Comparison of ENCODE assay signal across 8 cellular contexts in the genomic region with DNA sequence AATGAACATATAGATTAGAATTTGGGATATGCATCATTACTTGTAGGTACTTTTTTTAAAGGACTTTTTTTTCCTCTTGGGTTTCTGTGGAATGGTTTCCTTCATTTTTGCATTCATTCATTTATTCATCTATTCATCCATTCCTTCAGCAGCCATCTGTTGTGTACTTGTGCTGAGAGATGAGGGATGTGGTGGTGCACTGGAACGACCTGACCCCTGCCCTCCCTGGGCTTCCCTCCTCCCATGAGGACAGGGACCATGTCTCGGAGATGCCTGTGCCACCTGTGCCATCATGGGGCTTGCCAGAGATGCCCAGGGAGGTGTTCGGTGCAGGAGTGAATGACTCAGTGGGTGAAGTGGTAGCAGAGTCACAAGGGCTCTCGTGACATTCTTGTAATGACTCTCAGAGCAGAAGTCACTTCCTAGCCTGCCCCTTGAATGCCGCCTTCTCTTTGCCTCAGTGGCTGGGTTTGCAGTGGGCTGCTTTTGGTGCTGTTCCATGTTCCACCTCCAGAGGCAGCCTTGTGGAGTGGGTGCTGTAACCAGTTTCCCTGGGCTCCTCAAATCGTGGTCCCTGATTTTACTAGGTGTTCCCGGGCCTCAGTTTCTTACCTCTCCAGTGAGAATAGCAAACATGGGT. TPM values are rescaled to one million over a fixed set of nuclear protein-coding genes. Genes with fewer than 3 reads are reported as not detected.
DNase-seq lines count a peak whose midpoint lies in the region; ATAC-seq, FAIRE-seq and TF ChIP-seq lines count a peak whose summit lies in the region.

No MANE protein-coding gene starts in this region.

- H3K9me3 Mint-ChIP-seq in activated T-cell treated with anti-CD3 and anti-CD28 coated beads, Interleukin-2, amount 50 U/mL, for 4 hours, result no peaks in the 10 kb centered on the region
- peaks cover 0 to 6% (median 0%) of the 10 kb centered on the region in 11 donors for H3K9me3 Mint-ChIP-seq in naive thymus-derived CD4-positive, alpha-beta T cell

- H3K4ac ChIP-seq in IMR-90 (ENCODE audit: low read depth, low read length), result peak overlapping the region; percentile 51

- no peak overlapping the region for H3K27ac ChIP-seq in IMR-90 (ENCODE audit: insufficient read depth, low read length)
- no peak overlapping the region for H3K27ac ChIP-seq in naive thymus-derived CD4-positive, alpha-beta T cell (ENCODE audit: low read depth, low read length)
- no peak overlapping the region for H3K27ac ChIP-seq in pancreas

- TF ChIP-seq POLR2A in IMR-90 (IDR thresholded peaks at IDR 0.05; ENCODE audit: low read depth, low read length), result no peak

- no peak overlapping the region for H3K9ac ChIP-seq in IMR-90 (ENCODE audit: low read depth, low read length)

- ATAC-seq in IMR-90 (ENCODE audit: low read depth) (no peak), pancreas (no peak)
- ATAC-seq in activated T-cell treated with anti-CD3 and anti-CD28 coated beads, Interleukin-2, amount 50 U/mL, for 4 hours, result peak; percentile 91 to 92
- peak; percentile 51 for ATAC-seq in naive thymus-derived CD4-positive, alpha-beta T cell

- H3K36me3 Mint-ChIP-seq in activated T-cell treated with anti-CD3 and anti-CD28 coated beads, Interleukin-2, amount 50 U/mL, for 4 hours (ENCODE audit: insufficient read depth), result peaks cover 37% of the 10 kb centered on the region
- H3K36me3 Mint-ChIP-seq in naive thymus-derived CD4-positive, alpha-beta T cell, result peaks cover 5 to 46% (median 24%) of the 10 kb centered on the region in 5 donors

- peak overlapping the region; percentile 79; the same call in 1 of the 2 replicates for H2BK20ac ChIP-seq in IMR-90 (ENCODE audit: low read depth, low read length)

- H4K20me1 ChIP-seq in IMR-90 (ENCODE audit: insufficient read depth, low read length), result peaks cover 6% of the 10 kb centered on the region

- no peaks in the 10 kb centered on the region for H3K9me3 ChIP-seq in IMR-90 (ENCODE audit: control insufficient read depth, insufficient read depth, low read length)
- no peaks in the 10 kb centered on the region for H3K9me3 ChIP-seq in naive thymus-derived CD4-positive, alpha-beta T cell (ENCODE audit: control insufficient read depth in 2 of 3, low read length in 3 of 3)
- H3K9me3 ChIP-seq in pancreas, result no peaks in the 10 kb centered on the region

- peaks cover 4% of the 10 kb centered on the region for H3K36me3 ChIP-seq in IMR-90 (ENCODE audit: control insufficient read depth, insufficient read depth, low read length)
- peaks cover 0 to 37% (median 0%) of the 10 kb centered on the region in 3 experiments for H3K36me3 ChIP-seq in naive thymus-derived CD4-positive, alpha-beta T cell (ENCODE audit: control insufficient read depth in 2 of 3, insufficient read depth in 3 of 3, low read length in 3 of 3)
- no peaks in the 10 kb centered on the region for H3K36me3 ChIP-seq in pancreas

- peak overlapping the region; percentile 54 for H4K91ac ChIP-seq in IMR-90 (ENCODE audit: insufficient read depth, low read depth, low read length)

- H3K18ac ChIP-seq in IMR-90 (ENCODE audit: low read depth, low read length), result peak overlapping the region; percentile 1

- H3K56ac ChIP-seq in IMR-90 (ENCODE audit: extremely low read depth, insufficient read depth, low read length), result no peak overlapping the region

- peak overlapping the region; percentile 98 for H2BK120ac ChIP-seq in IMR-90 (ENCODE audit: low read depth, low read length)

- no TSS peak for BruUV-seq in IMR-90 (replicated peaks; lab: Mats Ljungman, UMichigan)

- dilution Hi-C loops in IMR-90 (cut with HindIII; ENCODE audit: low sequenced_read_pairs, unreplicated experiment), result no loop called here

- peak overlapping the region; percentile 51 for H4K5ac ChIP-seq in IMR-90 (ENCODE audit: low read depth, low read length)

- peak overlapping the region; percentile 88 for H2AK5ac ChIP-seq in IMR-90 (ENCODE audit: low read depth, low read length)

- peaks cover 15 to 60% of the 10 kb centered on the region in 2 experiments; a peak in 3 of 4 replicates for H3K79me1 ChIP-seq in IMR-90 (ENCODE audit: low read depth in 1 of 2, low read length in 2 of 2)

- H3K4me1 ChIP-seq in IMR-90 (ENCODE audit: control insufficient read depth, insufficient read depth, low read length) (peaks cover 33% of the 10 kb centered on the region), pancreas (no peaks in the 10 kb centered on the region)
- peaks cover 20 to 22% of the 10 kb centered on the region in 2 donors for H3K4me1 ChIP-seq in naive thymus-derived CD4-positive, alpha-beta T cell (ENCODE audit: control insufficient read depth in 2 of 2, insufficient read depth in 2 of 2, low read length in 2 of 2)

- no peak overlapping the region for H3K4me2 ChIP-seq in IMR-90 (ENCODE audit: low read depth, low read length)

- TF ChIP-seq RAD21 in IMR-90 (IDR thresholded peaks at IDR 0.05; ENCODE audit: low read length), result peak; percentile 19; the same call in 1 of the 2 replicates

- 83% methylated on average over 2 of the region's 7 CpGs; no CpG with 5 or more reads in 1 of the 2 experiments for WGBS in IMR-90 (ENCODE audit: extremely low coverage in 2 of 2, insufficient read length in 1 of 2), 2 experiments
- WGBS in pancreas, 2 donors, result 73 to 79% methylated on average over 7 of the region's 7 CpGs

- H2BK5ac ChIP-seq in IMR-90 (ENCODE audit: low read depth, low read length, poor library complexity, severe bottlenecking), result no peak overlapping the region

- no peaks in the 10 kb centered on the region for H3K27me3 Mint-ChIP-seq in activated T-cell treated with anti-CD3 and anti-CD28 coated beads, Interleukin-2, amount 50 U/mL, for 4 hours (ENCODE audit: low read depth)
- no peaks in the 10 kb centered on the region for H3K27me3 Mint-ChIP-seq in naive thymus-derived CD4-positive, alpha-beta T cell

- peak; percentile 11 for DNase-seq in DMS53 (lab: John Stamatoyannopoulos, UW)
- no peak for DNase-seq in DMS53 treated with DMSO at 0.1 percent for 48 hours (lab: John Stamatoyannopoulos, UW; ENCODE audit: unreplicated experiment)
- no peak for DNase-seq in IMR-90
- peak; percentile 32 for DNase-seq in activated T-cell treated with anti-CD3 and anti-CD28 coated beads, Interleukin-2, amount 50 U/mL, for 4 hours
- DNase-seq in naive thymus-derived CD4-positive, alpha-beta T cell, result peak in 1 of 9 donors; percentile 71
- DNase-seq in AML-193 (lab: John Stamatoyannopoulos, UW), result no peak
- no peak for DNase-seq in NCI-H128 (lab: John Stamatoyannopoulos, UW; ENCODE audit: unreplicated experiment)
- DNase-seq in pancreas, result no peak

- intact Hi-C loops in IMR-90 (cut with micrococcal nuclease), result no loop called here
- intact Hi-C loops in naive thymus-derived CD4-positive, alpha-beta T cell (cut with micrococcal nuclease), result loop anchor here in 1 of 2 donors (1.0 to 5.0 kb wide), 6 partner anchors 15 to 246 kb away; no protein-coding TSS in a partner anchor
- intact Hi-C loops in pancreas (cut with DNase I), result no loop called here

- H3K14ac ChIP-seq in IMR-90 (replicated peaks; ENCODE audit: low read depth, low read length), result peak overlapping the region; percentile 48; the same call in 1 of the 2 replicates

- H2AK9ac ChIP-seq in IMR-90 (replicated peaks; ENCODE audit: low read depth, low read length, poor library complexity), result no peak overlapping the region

- H3K23ac ChIP-seq in IMR-90 (ENCODE audit: low read depth, low read length), result no peak overlapping the region

- FAIRE-seq in pancreas (lab: Jason Lieb, UNC), result no peak

- H3K27me3 ChIP-seq in IMR-90 (ENCODE audit: control insufficient read depth, insufficient read depth, low read length), result no peaks in the 10 kb centered on the region
- H3K27me3 ChIP-seq in naive thymus-derived CD4-positive, alpha-beta T cell (ENCODE audit: control insufficient read depth in 2 of 2, insufficient read depth in 2 of 2, low read length in 2 of 2), result no peaks in the 10 kb centered on the region
- H3K27me3 ChIP-seq in pancreas, result no peaks in the 10 kb centered on the region

- CTCF ChIA-PET in IMR-90 (lab: Yijun Ruan, JAX), result no interaction called here
- CTCF ChIA-PET in naive thymus-derived CD4-positive, alpha-beta T cell (lab: Charles Lee), result no interaction called here

- peak overlapping the region; percentile 64 for H3K4me3 Mint-ChIP-seq in activated T-cell treated with anti-CD3 and anti-CD28 coated beads, Interleukin-2, amount 50 U/mL, for 4 hours
- peak overlapping the region; percentile 45 to 90 (median 68) for H3K4me3 Mint-ChIP-seq in naive thymus-derived CD4-positive, alpha-beta T cell

- H3K27ac Mint-ChIP-seq in naive thymus-derived CD4-positive, alpha-beta T cell, result peak overlapping the region in 8 of 9 donors; percentile 2 to 80 (median 59)

- peak overlapping the region in 1 of 2 experiments; percentile 28; a peak in 1 of 4 replicates for H4K8ac ChIP-seq in IMR-90 (ENCODE audit: low read depth in 2 of 2, low read length in 2 of 2)

- POLR2A ChIA-PET in IMR-90 (lab: Charles Lee; ENCODE audit: unreplicated experiment), result no interaction called here
- POLR2A ChIA-PET in naive thymus-derived CD4-positive, alpha-beta T cell (lab: Charles Lee), result no interaction called here

- H3K4me3 ChIP-seq in IMR-90 (ENCODE audit: insufficient read depth, low read depth, low read length) (no peak overlapping the region), pancreas (no peak overlapping the region)
- no peak overlapping the region for H3K4me3 ChIP-seq in naive thymus-derived CD4-positive, alpha-beta T cell (ENCODE audit: low read length)

- H2BK15ac ChIP-seq in IMR-90 (ENCODE audit: low read depth, low read length), result peak overlapping the region; percentile 93; the same call in 2 of the 3 replicates

- in situ Hi-C loops in IMR-90 (cut with MboI; ENCODE audit: low sequenced_read_pairs), result loop anchor here (10.0 kb wide), 1 partner anchor 107 kb away; no protein-coding TSS in a partner anchor

- no peak overlapping the region for H2AFZ ChIP-seq in IMR-90 (replicated peaks; ENCODE audit: low read length, poor library complexity)

- peak; percentile 28; the same call in 1 of the 2 replicates for TF ChIP-seq CTCF in IMR-90 (conservative IDR thresholded peaks at IDR 0.05; ENCODE audit: low read depth, low read length)
- no peak for TF ChIP-seq CTCF in pancreas (IDR thresholded peaks at IDR 0.05)

- H3K4me1 Mint-ChIP-seq in activated T-cell treated with anti-CD3 and anti-CD28 coated beads, Interleukin-2, amount 50 U/mL, for 4 hours (ENCODE audit: low read depth), result peaks cover 69% of the 10 kb centered on the region
- peaks cover 37 to 84% (median 40%) of the 10 kb centered on the region in 7 donors for H3K4me1 Mint-ChIP-seq in naive thymus-derived CD4-positive, alpha-beta T cell

- H3K9me1 ChIP-seq in IMR-90 (ENCODE audit: insufficient read depth, low read length), result peaks cover 40% of the 10 kb centered on the region

RNA-seq across cellular contexts. Expression of gene CLEC16A, which starts 43.9 kb away (rescaled TPM):
- total RNA-seq in IMR-90 (2012; rRNA removed), result 16.5 and 18.3 TPM in 2 replicates
- polyA plus RNA-seq in IMR-90 (2012; rRNA removed), result 15.4 and 15.9 TPM in 2 replicates
- 11.0 and 13.5 TPM in 2 replicates for polyA plus RNA-seq in IMR-90 (2012; cell fraction: cytosol; rRNA removed)
- polyA plus RNA-seq in IMR-90 (2012; cell fraction: nucleus; rRNA removed; ENCODE audit: low replicate concordance), result 22.9 and 31.5 TPM in 2 replicates
- total RNA-seq in activated T-cell treated with anti-CD3 and anti-CD28 coated beads, Interleukin-2, amount 50 U/mL, for 4 hours, result 10 to 100 TPM; 25.2 to 26.4 (median 26.3) TPM
- 10 to 100 TPM; 28.2 to 38.2 (median 34.0) TPM for total RNA-seq in naive thymus-derived CD4-positive, alpha-beta T cell
- 10 to 100 TPM; 14.7 to 25.6 TPM for polyA plus RNA-seq in naive thymus-derived CD4-positive, alpha-beta T cell
- total RNA-seq in pancreas, result 10 to 100 TPM in 4 of 6 donors, 1 to 10 TPM in 2; 9.7 to 17.2 (median 10.7) TPM
- polyA plus RNA-seq in pancreas, result 10 to 100 TPM in 1 of 2 donors, 1 to 10 TPM in 1; 8.1 to 11.7 TPM

RNA-seq across cellular contexts. Expression of gene DEXI, which starts 46.0 kb away (rescaled TPM):
- total RNA-seq in IMR-90 (2012; rRNA removed) (43.7 and 44.4 TPM in 2 replicates), pancreas (10 to 100 TPM; 12.0 to 22.6 (median 16.8) TPM)
- polyA plus RNA-seq in IMR-90 (2012; rRNA removed) (62.5 and 63.6 TPM in 2 replicates), pancreas (10 to 100 TPM; 14.4 to 21.4 TPM)
- 73.1 and 112 TPM in 2 replicates for polyA plus RNA-seq in IMR-90 (2012; cell fraction: cytosol; rRNA removed)
- 27.5 and 44.2 TPM in 2 replicates for polyA plus RNA-seq in IMR-90 (2012; cell fraction: nucleus; rRNA removed; ENCODE audit: low replicate concordance)
- 10 to 100 TPM; 27.0 to 30.2 (median 29.5) TPM for total RNA-seq in activated T-cell treated with anti-CD3 and anti-CD28 coated beads, Interleukin-2, amount 50 U/mL, for 4 hours
- 10 to 100 TPM; 13.2 to 39.8 (median 30.2) TPM for total RNA-seq in naive thymus-derived CD4-positive, alpha-beta T cell
- 10 to 100 TPM; 51.0 to 83.5 TPM for polyA plus RNA-seq in naive thymus-derived CD4-positive, alpha-beta T cell

Comparison
In these comparisons a context has a peak if more than half of its experiments do, and no peak if none do; other contexts are left out.
1. DNase-seq: peak in DMS53 (single experiment) and activated T-cell treated with anti-CD3 and anti-CD28 coated beads, Interleukin-2, amount 50 U/mL, for 4 hours (single experiment); none in DMS53 treated with DMSO at 0.1 percent for 48 hours (single experiment), IMR-90 (single experiment), AML-193 (0 of 2), NCI-H128 (single experiment) and pancreas (0 of 6).
2. ATAC-seq: peak in activated T-cell treated with anti-CD3 and anti-CD28 coated beads, Interleukin-2, amount 50 U/mL, for 4 hours (2 of 2) and naive thymus-derived CD4-positive, alpha-beta T cell (single experiment); none in IMR-90 (single experiment) and pancreas (0 of 4).